ENCODE assay signal across 1 cellular context in genomic region chr15:89809093-89809786, GRCh38.
TF ChIP-seq lines count a peak whose summit lies in the region.

No MANE protein-coding gene starts in this region.

TF ChIP-seq in HepG2, 621 proteins besides CTCF, POLR2A, EP300 and RAD21 (continued from another document and continues in another):
- TF ChIP-seq ZNF775 (CRISPR knock-in tag; IDR thresholded peaks at IDR 0.05; ENCODE audit: borderline replicate concordance), result no peak
- TF ChIP-seq SMAD9 (CRISPR knock-in tag; IDR thresholded peaks at IDR 0.05), result no peak
- TF ChIP-seq ZBTB8A (CRISPR knock-in tag; IDR thresholded peaks at IDR 0.05; ENCODE audit: borderline replicate concordance, low read depth), result no peak
- TF ChIP-seq TBX3 (IDR thresholded peaks at IDR 0.05; ENCODE audit: borderline replicate concordance), result no peak
- TF ChIP-seq KLF6 (CRISPR knock-in tag; IDR thresholded peaks at IDR 0.05), result no peak; the same call in 1 of the 2 replicates
- TF ChIP-seq ZNF431 (CRISPR knock-in tag; IDR thresholded peaks at IDR 0.05; ENCODE audit: borderline replicate concordance, low read depth), result 0 out of 2 replicates have a peak, but pooled peaks have one; percentile 42
- peak; percentile 66; the same call in 1 of the 2 replicates for TF ChIP-seq HNF4G (IDR thresholded peaks at IDR 0.05; ENCODE audit: borderline replicate concordance, low read depth, low read length)
- TF ChIP-seq HNF4G (CRISPR knock-in tag; IDR thresholded peaks at IDR 0.05; ENCODE audit: borderline replicate concordance, low read depth), result peak; percentile 32; the same call in 1 of the 2 replicates
- no peak for TF ChIP-seq ZFYVE20 (CRISPR knock-in tag; IDR thresholded peaks at IDR 0.05; ENCODE audit: borderline replicate concordance, low read depth)
- peak; percentile 90 for TF ChIP-seq FOXA3 (CRISPR knock-in tag; IDR thresholded peaks at IDR 0.05)
- TF ChIP-seq MYPOP (CRISPR knock-in tag; IDR thresholded peaks at IDR 0.05), result peak; percentile 76; the same call in 1 of the 2 replicates
- TF ChIP-seq ZNF12 (CRISPR knock-in tag; IDR thresholded peaks at IDR 0.05), result peak; percentile 66
- no peak for TF ChIP-seq PCBP1 (IDR thresholded peaks at IDR 0.05; ENCODE audit: borderline replicate concordance, low read depth, low read length)
- TF ChIP-seq AGO2 (optimal IDR thresholded peaks at IDR 0.05; ENCODE audit: low read depth, low read length), result peak; percentile 57
- peak; percentile 85 for TF ChIP-seq BCL6 (CRISPR knock-in tag; IDR thresholded peaks at IDR 0.05)
- peak; percentile 68; the same call in 1 of the 2 replicates for TF ChIP-seq GLI4 (CRISPR knock-in tag; IDR thresholded peaks at IDR 0.05; ENCODE audit: borderline replicate concordance)
- no peak for TF ChIP-seq NFYC (CRISPR knock-in tag; IDR thresholded peaks at IDR 0.05)
- TF ChIP-seq ZNF550 (CRISPR knock-in tag; IDR thresholded peaks at IDR 0.05; ENCODE audit: borderline replicate concordance), result no peak
- TF ChIP-seq KDM5B (CRISPR knock-in tag; IDR thresholded peaks at IDR 0.05; ENCODE audit: borderline replicate concordance), result no peak; the same call in 1 of the 2 replicates
- no peak for TF ChIP-seq ZFP90 (CRISPR knock-in tag; IDR thresholded peaks at IDR 0.05; ENCODE audit: borderline replicate concordance)
- 0 out of 2 replicates have a peak, but pooled peaks have one; percentile 23 for TF ChIP-seq ZSCAN25 (CRISPR knock-in tag; IDR thresholded peaks at IDR 0.05)
- no peak for TF ChIP-seq ZNF720 (CRISPR knock-in tag; IDR thresholded peaks at IDR 0.05)
- peak; percentile 47 for TF ChIP-seq RBM22 (optimal IDR thresholded peaks at IDR 0.05; ENCODE audit: low read length)
- TF ChIP-seq SRSF4 (IDR thresholded peaks at IDR 0.05; ENCODE audit: low read depth, low read length, poor library complexity, severe bottlenecking), result no peak
- TF ChIP-seq MAF1 (CRISPR knock-in tag; IDR thresholded peaks at IDR 0.05; ENCODE audit: borderline replicate concordance), result no peak
- no peak for TF ChIP-seq CEBPZ (IDR thresholded peaks at IDR 0.05; ENCODE audit: low read length)
- TF ChIP-seq SKIL (CRISPR knock-in tag; IDR thresholded peaks at IDR 0.05; ENCODE audit: borderline replicate concordance), result peak; percentile 79
- peak; percentile 70 for TF ChIP-seq NR2F6 (IDR thresholded peaks at IDR 0.05)
- TF ChIP-seq NR2F6 (CRISPR knock-in tag; IDR thresholded peaks at IDR 0.05), result peak; percentile 71
- TF ChIP-seq TRIM24 (CRISPR knock-in tag; IDR thresholded peaks at IDR 0.05), result 0 out of 2 replicates have a peak, but pooled peaks have one; percentile 18
- peak; percentile 90 for TF ChIP-seq GATAD2A (CRISPR knock-in tag; IDR thresholded peaks at IDR 0.05)
- TF ChIP-seq MXD1 (CRISPR knock-in tag; IDR thresholded peaks at IDR 0.05), result no peak
- 0 out of 2 replicates have a peak, but pooled peaks have one; percentile 13 for TF ChIP-seq CREB1 (IDR thresholded peaks at IDR 0.05)
- TF ChIP-seq CREB1 (CRISPR knock-in tag; IDR thresholded peaks at IDR 0.05), result peak; percentile 58
- TF ChIP-seq PATZ1 (CRISPR knock-in tag; IDR thresholded peaks at IDR 0.05), result peak; percentile 97
- TF ChIP-seq EED (CRISPR knock-in tag; IDR thresholded peaks at IDR 0.05), result no peak
- TF ChIP-seq NFIC (IDR thresholded peaks at IDR 0.05; ENCODE audit: low read length), result no peak
- TF ChIP-seq AKAP8 (CRISPR knock-in tag; IDR thresholded peaks at IDR 0.05), result no peak
- TF ChIP-seq GATA4 (IDR thresholded peaks at IDR 0.05; ENCODE audit: borderline replicate concordance, low read depth), result peak; percentile 46; the same call in 1 of the 2 replicates
- TF ChIP-seq ZNF879 (CRISPR knock-in tag; IDR thresholded peaks at IDR 0.05), result no peak
- peak; percentile 28; the same call in 1 of the 2 replicates for TF ChIP-seq ZNF343 (CRISPR knock-in tag; IDR thresholded peaks at IDR 0.05)
- no peak; the same call in 1 of the 2 replicates for TF ChIP-seq ZNF263 (CRISPR knock-in tag; IDR thresholded peaks at IDR 0.05)
- TF ChIP-seq ZNF678 (CRISPR knock-in tag; IDR thresholded peaks at IDR 0.05), result no peak; the same call in 1 of the 2 replicates
- TF ChIP-seq ZNF280B (CRISPR knock-in tag; IDR thresholded peaks at IDR 0.05; ENCODE audit: borderline replicate concordance), result no peak
- no peak for TF ChIP-seq ZNF30 (CRISPR knock-in tag; IDR thresholded peaks at IDR 0.05)
- no peak for TF ChIP-seq ARHGAP35 (CRISPR knock-in tag; IDR thresholded peaks at IDR 0.05; ENCODE audit: borderline replicate concordance)
- TF ChIP-seq ZNF709 (CRISPR knock-in tag; IDR thresholded peaks at IDR 0.05), result no peak
- no peak for TF ChIP-seq EZH2 (conservative IDR thresholded peaks at IDR 0.05; ENCODE audit: low read depth, low read length)
- no peak for TF ChIP-seq PREB (CRISPR knock-in tag; IDR thresholded peaks at IDR 0.05)
- TF ChIP-seq ZSCAN12 (CRISPR knock-in tag; IDR thresholded peaks at IDR 0.05), result no peak
- TF ChIP-seq ZNF224 (CRISPR knock-in tag; IDR thresholded peaks at IDR 0.05), result no peak
- TF ChIP-seq CREM (IDR thresholded peaks at IDR 0.05), result peak; percentile 77
- TF ChIP-seq CREM (CRISPR knock-in tag; IDR thresholded peaks at IDR 0.05), result no peak
- TF ChIP-seq ZNF235 (CRISPR knock-in tag; IDR thresholded peaks at IDR 0.05; ENCODE audit: borderline replicate concordance), result no peak
- peak; percentile 29; the same call in 1 of the 2 replicates for TF ChIP-seq TAF1 (CRISPR knock-in tag; IDR thresholded peaks at IDR 0.05)
- no peak for TF ChIP-seq HCFC1 (IDR thresholded peaks at IDR 0.05; ENCODE audit: low read depth, low read length)
- no peak for TF ChIP-seq SSRP1 (CRISPR knock-in tag; IDR thresholded peaks at IDR 0.05)
- peak; percentile 72 for TF ChIP-seq HOXA3 (CRISPR knock-in tag; IDR thresholded peaks at IDR 0.05)
- TF ChIP-seq FOXC1 (CRISPR knock-in tag; IDR thresholded peaks at IDR 0.05; ENCODE audit: borderline replicate concordance), result 0 out of 2 replicates have a peak, but pooled peaks have one; percentile 68
- peak; percentile 40; the same call in 1 of the 2 replicates for TF ChIP-seq ZMYM4 (CRISPR knock-in tag; IDR thresholded peaks at IDR 0.05)
- TF ChIP-seq GTF2F1 (IDR thresholded peaks at IDR 0.05; ENCODE audit: low read length), result no peak
- no peak for TF ChIP-seq ZNF569 (CRISPR knock-in tag; IDR thresholded peaks at IDR 0.05; ENCODE audit: borderline replicate concordance)
- peak; percentile 94 for TF ChIP-seq ZFX (CRISPR knock-in tag; IDR thresholded peaks at IDR 0.05; ENCODE audit: low read depth)
- no peak for TF ChIP-seq NONO (IDR thresholded peaks at IDR 0.05)
- 0 out of 2 replicates have a peak, but pooled peaks have one; percentile 34 for TF ChIP-seq NONO (CRISPR knock-in tag; conservative IDR thresholded peaks at IDR 0.05)
- TF ChIP-seq GPN1 (CRISPR knock-in tag; IDR thresholded peaks at IDR 0.05; ENCODE audit: borderline replicate concordance), result no peak
- no peak for TF ChIP-seq CENPX (CRISPR knock-in tag; IDR thresholded peaks at IDR 0.05)
- no peak for TF ChIP-seq PHF5A (CRISPR knock-in tag; IDR thresholded peaks at IDR 0.05; ENCODE audit: low read depth, unreplicated experiment)
- peak; percentile 80 for TF ChIP-seq HIC2 (CRISPR knock-in tag; IDR thresholded peaks at IDR 0.05; ENCODE audit: low read depth)
